In the genomic region with DNA sequence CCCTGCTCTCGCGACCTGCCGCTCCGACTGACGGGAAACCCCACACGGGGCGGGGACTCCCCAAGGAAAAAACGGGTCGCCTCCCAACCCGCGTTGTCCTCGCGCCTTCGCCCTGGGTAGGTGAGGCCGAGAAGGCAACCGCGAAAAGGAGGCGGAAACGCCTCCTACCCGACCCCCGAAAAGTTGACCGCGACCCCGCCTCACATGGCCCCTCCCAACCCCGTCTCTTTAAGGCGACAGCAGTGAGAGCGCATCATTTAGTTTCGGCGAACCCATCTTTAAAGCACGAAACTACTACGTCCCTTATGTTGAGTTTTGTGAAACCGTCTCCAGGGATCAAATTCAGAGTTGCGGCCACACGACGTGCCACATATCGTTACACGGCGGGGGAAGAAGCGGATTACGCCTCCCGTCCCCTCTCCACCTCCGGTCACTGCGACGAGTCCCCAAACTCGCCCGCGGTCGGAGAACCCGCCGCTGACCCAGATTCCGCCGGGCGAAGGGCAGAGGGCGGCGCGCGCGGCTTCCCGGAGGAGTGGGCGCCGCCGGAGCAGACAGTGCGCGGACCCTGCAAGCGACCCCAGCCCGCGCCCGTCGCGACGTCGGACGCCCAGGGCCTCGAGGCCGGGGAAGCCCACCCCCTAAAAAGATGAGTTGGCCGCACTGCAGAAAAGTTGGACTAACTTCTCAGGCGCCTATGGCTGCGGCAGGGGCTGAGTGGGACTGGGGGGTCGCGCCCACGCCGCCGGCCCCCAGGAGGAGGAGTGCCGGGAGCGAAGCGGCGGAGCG, we compare ENCODE assay signal across 1 cellular context.
TF ChIP-seq lines count a peak whose summit lies in the region.

No MANE protein-coding gene starts in this region.

TF ChIP-seq in HepG2, 621 proteins besides CTCF, POLR2A, EP300 and RAD21 (continued from another document and continues in another):
- TF ChIP-seq, protein P1, sequence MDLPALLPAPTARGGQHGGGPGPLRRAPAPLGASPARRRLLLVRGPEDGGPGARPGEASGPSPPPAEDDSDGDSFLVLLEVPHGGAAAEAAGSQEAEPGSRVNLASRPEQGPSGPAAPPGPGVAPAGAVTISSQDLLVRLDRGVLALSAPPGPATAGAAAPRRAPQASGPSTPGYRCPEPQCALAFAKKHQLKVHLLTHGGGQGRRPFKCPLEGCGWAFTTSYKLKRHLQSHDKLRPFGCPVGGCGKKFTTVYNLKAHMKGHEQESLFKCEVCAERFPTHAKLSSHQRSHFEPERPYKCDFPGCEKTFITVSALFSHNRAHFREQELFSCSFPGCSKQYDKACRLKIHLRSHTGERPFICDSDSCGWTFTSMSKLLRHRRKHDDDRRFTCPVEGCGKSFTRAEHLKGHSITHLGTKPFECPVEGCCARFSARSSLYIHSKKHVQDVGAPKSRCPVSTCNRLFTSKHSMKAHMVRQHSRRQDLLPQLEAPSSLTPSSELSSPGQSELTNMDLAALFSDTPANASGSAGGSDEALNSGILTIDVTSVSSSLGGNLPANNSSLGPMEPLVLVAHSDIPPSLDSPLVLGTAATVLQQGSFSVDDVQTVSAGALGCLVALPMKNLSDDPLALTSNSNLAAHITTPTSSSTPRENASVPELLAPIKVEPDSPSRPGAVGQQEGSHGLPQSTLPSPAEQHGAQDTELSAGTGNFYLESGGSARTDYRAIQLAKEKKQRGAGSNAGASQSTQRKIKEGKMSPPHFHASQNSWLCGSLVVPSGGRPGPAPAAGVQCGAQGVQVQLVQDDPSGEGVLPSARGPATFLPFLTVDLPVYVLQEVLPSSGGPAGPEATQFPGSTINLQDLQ (CRISPR knock-in tag; IDR thresholded peaks at IDR 0.05): no peak
- TF ChIP-seq ETV5 (CRISPR knock-in tag; IDR thresholded peaks at IDR 0.05; ENCODE audit: borderline replicate concordance) (no peak), FOSL2 (CRISPR knock-in tag; IDR thresholded peaks at IDR 0.05) (no peak), FOXC1 (CRISPR knock-in tag; IDR thresholded peaks at IDR 0.05; ENCODE audit: borderline replicate concordance) (no peak), NR1H2 (CRISPR knock-in tag; IDR thresholded peaks at IDR 0.05; ENCODE audit: borderline replicate concordance, low read depth) (no peak), FOXA1 (IDR thresholded peaks at IDR 0.05) (no peak), FOXA1 (CRISPR knock-in tag; IDR thresholded peaks at IDR 0.05) (no peak), PRPF4 (IDR thresholded peaks at IDR 0.05; ENCODE audit: low read depth, low read length, poor library complexity, severe bottlenecking) (no peak), ZSCAN21 (CRISPR knock-in tag; IDR thresholded peaks at IDR 0.05; ENCODE audit: borderline replicate concordance) (0 out of 2 replicates have a peak, but pooled peaks have one; percentile 37), NCOA5 (CRISPR knock-in tag; IDR thresholded peaks at IDR 0.05) (no peak), MED13 (CRISPR knock-in tag; IDR thresholded peaks at IDR 0.05) (0 out of 2 replicates have a peak, but pooled peaks have one; percentile 39), ZNF749 (CRISPR knock-in tag; IDR thresholded peaks at IDR 0.05; ENCODE audit: borderline replicate concordance) (no peak), NCOA2 (CRISPR knock-in tag; IDR thresholded peaks at IDR 0.05) (no peak), FOXJ3 (CRISPR knock-in tag; IDR thresholded peaks at IDR 0.05; ENCODE audit: borderline replicate concordance) (no peak), TBL1XR1 (IDR thresholded peaks at IDR 0.05; ENCODE audit: borderline replicate concordance, low read length, partially characterized antibody) (no peak), GABPB1 (CRISPR knock-in tag; IDR thresholded peaks at IDR 0.05) (peak; percentile 57; the same call in 1 of the 2 replicates), ARHGAP35 (CRISPR knock-in tag; IDR thresholded peaks at IDR 0.05; ENCODE audit: borderline replicate concordance) (peak; percentile 53; the same call in 1 of the 2 replicates), ZNF720 (CRISPR knock-in tag; IDR thresholded peaks at IDR 0.05) (no peak), SYNCRIP (IDR thresholded peaks at IDR 0.05; ENCODE audit: insufficient read depth, low read depth, low read length) (no peak), SOX5 (CRISPR knock-in tag; IDR thresholded peaks at IDR 0.05; ENCODE audit: borderline replicate concordance) (no peak), ZNF780A (CRISPR knock-in tag; IDR thresholded peaks at IDR 0.05) (no peak; the same call in 1 of the 2 replicates), ZFP36L1 (CRISPR knock-in tag; IDR thresholded peaks at IDR 0.05) (0 out of 2 replicates have a peak, but pooled peaks have one; percentile 31), ZSCAN30 (CRISPR knock-in tag; IDR thresholded peaks at IDR 0.05) (no peak), ZNF24 (IDR thresholded peaks at IDR 0.05) (no peak), ZNF552 (CRISPR knock-in tag; IDR thresholded peaks at IDR 0.05; ENCODE audit: borderline replicate concordance) (no peak), MTA1 (CRISPR knock-in tag; IDR thresholded peaks at IDR 0.05; ENCODE audit: borderline replicate concordance) (no peak; the same call in 1 of the 2 replicates), MTF1 (CRISPR knock-in tag; IDR thresholded peaks at IDR 0.05) (no peak), ZNF878 (CRISPR knock-in tag; IDR thresholded peaks at IDR 0.05) (peak; percentile 66; the same call in 1 of the 2 replicates), SP5 (CRISPR knock-in tag; IDR thresholded peaks at IDR 0.05; ENCODE audit: borderline replicate concordance, low read depth) (peak; percentile 38; the same call in 1 of the 2 replicates), JUNB (CRISPR knock-in tag; IDR thresholded peaks at IDR 0.05; ENCODE audit: borderline replicate concordance) (no peak), ZNF567 (CRISPR knock-in tag; IDR thresholded peaks at IDR 0.05; ENCODE audit: borderline replicate concordance) (0 out of 2 replicates have a peak, but pooled peaks have one; percentile 57), ZNF616 (CRISPR knock-in tag; IDR thresholded peaks at IDR 0.05; ENCODE audit: low read depth) (no peak), TCF7L2 (IDR thresholded peaks at IDR 0.05; ENCODE audit: low read depth, low read length) (no peak), SMC3 (IDR thresholded peaks at IDR 0.05; ENCODE audit: low read length) (no peak), CAMTA2 (CRISPR knock-in tag; IDR thresholded peaks at IDR 0.05; ENCODE audit: borderline replicate concordance) (0 out of 2 replicates have a peak, but pooled peaks have one; percentile 41), ZMYM3 (CRISPR knock-in tag; IDR thresholded peaks at IDR 0.05) (no peak)
- TF ChIP-seq, protein P2, sequence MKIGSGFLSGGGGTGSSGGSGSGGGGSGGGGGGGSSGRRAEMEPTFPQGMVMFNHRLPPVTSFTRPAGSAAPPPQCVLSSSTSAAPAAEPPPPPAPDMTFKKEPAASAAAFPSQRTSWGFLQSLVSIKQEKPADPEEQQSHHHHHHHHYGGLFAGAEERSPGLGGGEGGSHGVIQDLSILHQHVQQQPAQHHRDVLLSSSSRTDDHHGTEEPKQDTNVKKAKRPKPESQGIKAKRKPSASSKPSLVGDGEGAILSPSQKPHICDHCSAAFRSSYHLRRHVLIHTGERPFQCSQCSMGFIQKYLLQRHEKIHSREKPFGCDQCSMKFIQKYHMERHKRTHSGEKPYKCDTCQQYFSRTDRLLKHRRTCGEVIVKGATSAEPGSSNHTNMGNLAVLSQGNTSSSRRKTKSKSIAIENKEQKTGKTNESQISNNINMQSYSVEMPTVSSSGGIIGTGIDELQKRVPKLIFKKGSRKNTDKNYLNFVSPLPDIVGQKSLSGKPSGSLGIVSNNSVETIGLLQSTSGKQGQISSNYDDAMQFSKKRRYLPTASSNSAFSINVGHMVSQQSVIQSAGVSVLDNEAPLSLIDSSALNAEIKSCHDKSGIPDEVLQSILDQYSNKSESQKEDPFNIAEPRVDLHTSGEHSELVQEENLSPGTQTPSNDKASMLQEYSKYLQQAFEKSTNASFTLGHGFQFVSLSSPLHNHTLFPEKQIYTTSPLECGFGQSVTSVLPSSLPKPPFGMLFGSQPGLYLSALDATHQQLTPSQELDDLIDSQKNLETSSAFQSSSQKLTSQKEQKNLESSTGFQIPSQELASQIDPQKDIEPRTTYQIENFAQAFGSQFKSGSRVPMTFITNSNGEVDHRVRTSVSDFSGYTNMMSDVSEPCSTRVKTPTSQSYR (CRISPR knock-in tag; IDR thresholded peaks at IDR 0.05; ENCODE audit: borderline replicate concordance): peak; percentile 5; the same call in 1 of the 2 replicates
- TF ChIP-seq, protein P3, sequence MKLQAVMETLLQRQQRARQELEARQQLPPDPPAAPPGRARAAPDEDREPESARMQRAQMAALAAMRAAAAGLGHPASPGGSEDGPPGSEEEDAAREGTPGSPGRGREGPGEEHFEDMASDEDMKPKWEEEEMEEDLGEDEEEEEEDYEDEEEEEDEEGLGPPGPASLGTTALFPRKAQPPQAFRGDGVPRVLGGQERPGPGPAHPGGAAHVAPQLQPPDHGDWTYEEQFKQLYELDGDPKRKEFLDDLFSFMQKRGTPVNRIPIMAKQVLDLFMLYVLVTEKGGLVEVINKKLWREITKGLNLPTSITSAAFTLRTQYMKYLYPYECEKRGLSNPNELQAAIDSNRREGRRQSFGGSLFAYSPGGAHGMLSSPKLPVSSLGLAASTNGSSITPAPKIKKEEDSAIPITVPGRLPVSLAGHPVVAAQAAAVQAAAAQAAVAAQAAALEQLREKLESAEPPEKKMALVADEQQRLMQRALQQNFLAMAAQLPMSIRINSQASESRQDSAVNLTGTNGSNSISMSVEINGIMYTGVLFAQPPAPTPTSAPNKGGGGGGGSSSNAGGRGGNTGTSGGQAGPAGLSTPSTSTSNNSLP (IDR thresholded peaks at IDR 0.05; ENCODE audit: low read depth, low read length): no peak
- TF ChIP-seq, protein P4, sequence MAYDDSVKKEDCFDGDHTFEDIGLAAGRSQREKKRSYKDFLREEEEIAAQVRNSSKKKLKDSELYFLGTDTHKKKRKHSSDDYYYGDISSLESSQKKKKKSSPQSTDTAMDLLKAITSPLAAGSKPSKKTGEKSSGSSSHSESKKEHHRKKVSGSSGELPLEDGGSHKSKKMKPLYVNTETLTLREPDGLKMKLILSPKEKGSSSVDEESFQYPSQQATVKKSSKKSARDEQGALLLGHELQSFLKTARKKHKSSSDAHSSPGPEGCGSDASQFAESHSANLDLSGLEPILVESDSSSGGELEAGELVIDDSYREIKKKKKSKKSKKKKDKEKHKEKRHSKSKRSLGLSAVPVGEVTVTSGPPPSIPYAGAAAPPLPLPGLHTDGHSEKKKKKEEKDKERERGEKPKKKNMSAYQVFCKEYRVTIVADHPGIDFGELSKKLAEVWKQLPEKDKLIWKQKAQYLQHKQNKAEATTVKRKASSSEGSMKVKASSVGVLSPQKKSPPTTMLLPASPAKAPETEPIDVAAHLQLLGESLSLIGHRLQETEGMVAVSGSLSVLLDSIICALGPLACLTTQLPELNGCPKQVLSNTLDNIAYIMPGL (CRISPR knock-in tag; IDR thresholded peaks at IDR 0.05; ENCODE audit: borderline replicate concordance in 1 of 2, low read depth in 1 of 2): peak; percentile 64 to 70; a peak in 3 of 4 replicates
- TF ChIP-seq, protein P5, sequence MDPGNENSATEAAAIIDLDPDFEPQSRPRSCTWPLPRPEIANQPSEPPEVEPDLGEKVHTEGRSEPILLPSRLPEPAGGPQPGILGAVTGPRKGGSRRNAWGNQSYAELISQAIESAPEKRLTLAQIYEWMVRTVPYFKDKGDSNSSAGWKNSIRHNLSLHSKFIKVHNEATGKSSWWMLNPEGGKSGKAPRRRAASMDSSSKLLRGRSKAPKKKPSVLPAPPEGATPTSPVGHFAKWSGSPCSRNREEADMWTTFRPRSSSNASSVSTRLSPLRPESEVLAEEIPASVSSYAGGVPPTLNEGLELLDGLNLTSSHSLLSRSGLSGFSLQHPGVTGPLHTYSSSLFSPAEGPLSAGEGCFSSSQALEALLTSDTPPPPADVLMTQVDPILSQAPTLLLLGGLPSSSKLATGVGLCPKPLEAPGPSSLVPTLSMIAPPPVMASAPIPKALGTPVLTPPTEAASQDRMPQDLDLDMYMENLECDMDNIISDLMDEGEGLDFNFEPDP (CRISPR knock-in tag; conservative IDR thresholded peaks at IDR 0.05): no peak
- TF ChIP-seq, protein P6, sequence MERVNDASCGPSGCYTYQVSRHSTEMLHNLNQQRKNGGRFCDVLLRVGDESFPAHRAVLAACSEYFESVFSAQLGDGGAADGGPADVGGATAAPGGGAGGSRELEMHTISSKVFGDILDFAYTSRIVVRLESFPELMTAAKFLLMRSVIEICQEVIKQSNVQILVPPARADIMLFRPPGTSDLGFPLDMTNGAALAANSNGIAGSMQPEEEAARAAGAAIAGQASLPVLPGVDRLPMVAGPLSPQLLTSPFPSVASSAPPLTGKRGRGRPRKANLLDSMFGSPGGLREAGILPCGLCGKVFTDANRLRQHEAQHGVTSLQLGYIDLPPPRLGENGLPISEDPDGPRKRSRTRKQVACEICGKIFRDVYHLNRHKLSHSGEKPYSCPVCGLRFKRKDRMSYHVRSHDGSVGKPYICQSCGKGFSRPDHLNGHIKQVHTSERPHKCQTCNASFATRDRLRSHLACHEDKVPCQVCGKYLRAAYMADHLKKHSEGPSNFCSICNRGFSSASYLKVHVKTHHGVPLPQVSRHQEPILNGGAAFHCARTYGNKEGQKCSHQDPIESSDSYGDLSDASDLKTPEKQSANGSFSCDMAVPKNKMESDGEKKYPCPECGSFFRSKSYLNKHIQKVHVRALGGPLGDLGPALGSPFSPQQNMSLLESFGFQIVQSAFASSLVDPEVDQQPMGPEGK (CRISPR knock-in tag; IDR thresholded peaks at IDR 0.05): peak; percentile 96
- TF ChIP-seq, protein P7, sequence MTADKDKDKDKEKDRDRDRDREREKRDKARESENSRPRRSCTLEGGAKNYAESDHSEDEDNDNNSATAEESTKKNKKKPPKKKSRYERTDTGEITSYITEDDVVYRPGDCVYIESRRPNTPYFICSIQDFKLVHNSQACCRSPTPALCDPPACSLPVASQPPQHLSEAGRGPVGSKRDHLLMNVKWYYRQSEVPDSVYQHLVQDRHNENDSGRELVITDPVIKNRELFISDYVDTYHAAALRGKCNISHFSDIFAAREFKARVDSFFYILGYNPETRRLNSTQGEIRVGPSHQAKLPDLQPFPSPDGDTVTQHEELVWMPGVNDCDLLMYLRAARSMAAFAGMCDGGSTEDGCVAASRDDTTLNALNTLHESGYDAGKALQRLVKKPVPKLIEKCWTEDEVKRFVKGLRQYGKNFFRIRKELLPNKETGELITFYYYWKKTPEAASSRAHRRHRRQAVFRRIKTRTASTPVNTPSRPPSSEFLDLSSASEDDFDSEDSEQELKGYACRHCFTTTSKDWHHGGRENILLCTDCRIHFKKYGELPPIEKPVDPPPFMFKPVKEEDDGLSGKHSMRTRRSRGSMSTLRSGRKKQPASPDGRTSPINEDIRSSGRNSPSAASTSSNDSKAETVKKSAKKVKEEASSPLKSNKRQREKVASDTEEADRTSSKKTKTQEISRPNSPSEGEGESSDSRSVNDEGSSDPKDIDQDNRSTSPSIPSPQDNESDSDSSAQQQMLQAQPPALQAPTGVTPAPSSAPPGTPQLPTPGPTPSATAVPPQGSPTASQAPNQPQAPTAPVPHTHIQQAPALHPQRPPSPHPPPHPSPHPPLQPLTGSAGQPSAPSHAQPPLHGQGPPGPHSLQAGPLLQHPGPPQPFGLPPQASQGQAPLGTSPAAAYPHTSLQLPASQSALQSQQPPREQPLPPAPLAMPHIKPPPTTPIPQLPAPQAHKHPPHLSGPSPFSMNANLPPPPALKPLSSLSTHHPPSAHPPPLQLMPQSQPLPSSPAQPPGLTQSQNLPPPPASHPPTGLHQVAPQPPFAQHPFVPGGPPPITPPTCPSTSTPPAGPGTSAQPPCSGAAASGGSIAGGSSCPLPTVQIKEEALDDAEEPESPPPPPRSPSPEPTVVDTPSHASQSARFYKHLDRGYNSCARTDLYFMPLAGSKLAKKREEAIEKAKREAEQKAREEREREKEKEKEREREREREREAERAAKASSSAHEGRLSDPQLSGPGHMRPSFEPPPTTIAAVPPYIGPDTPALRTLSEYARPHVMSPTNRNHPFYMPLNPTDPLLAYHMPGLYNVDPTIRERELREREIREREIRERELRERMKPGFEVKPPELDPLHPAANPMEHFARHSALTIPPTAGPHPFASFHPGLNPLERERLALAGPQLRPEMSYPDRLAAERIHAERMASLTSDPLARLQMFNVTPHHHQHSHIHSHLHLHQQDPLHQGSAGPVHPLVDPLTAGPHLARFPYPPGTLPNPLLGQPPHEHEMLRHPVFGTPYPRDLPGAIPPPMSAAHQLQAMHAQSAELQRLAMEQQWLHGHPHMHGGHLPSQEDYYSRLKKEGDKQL (CRISPR knock-in tag; IDR thresholded peaks at IDR 0.05; ENCODE audit: low read depth): no peak
